26 cellular contexts compared by ENCODE assay signal in genomic region chr13:109209526-109209925, GRCh38.
DNase-seq lines count a peak whose midpoint lies in the region; ATAC-seq and TF ChIP-seq lines count a peak whose summit lies in the region.
"Had no signal": no experiment of that assay in that cellular context is flagged by ENCODE, and none has a peak within 500 bp of the region (broad histone marks: within the 10 kb centered on the region; RNA-seq: fewer than 3 reads in every experiment).

No MANE protein-coding gene starts in this region.

- intact Hi-C loops in activated CD8-positive, alpha-beta T cell treated with anti-CD3 and anti-CD28 coated beads for 36 hours (cut with micrococcal nuclease): no loop called here

- TF ChIP-seq CTCF in activated CD8-positive, alpha-beta T cell treated with anti-CD3 and anti-CD28 coated beads for 36 hours (IDR thresholded peaks at IDR 0.05): no peak

- no CpG with 5 or more reads among the region's 2 CpGs for WGBS in neuronal stem cell (ENCODE audit: extremely low coverage in 2 of 2, insufficient read length in 2 of 2, insufficient replicate concordance in 1 of 2), 2 donors

- H3K9me3 Mint-ChIP-seq in activated CD8-positive, alpha-beta T cell treated with anti-CD3 and anti-CD28 coated beads for 36 hours: no peaks in the 10 kb centered on the region
- H3K9me3 Mint-ChIP-seq: T-helper 1 cell treated with Interleukin-12 subunit alpha and Interleukin-12 subunit beta and Interleukin-4 antibody, amounts not matched to agents 30 μg/mL and 1 μg/mL, for 36 hours had no signal

- no peaks in the 10 kb centered on the region for H3K79me1 ChIP-seq in neuronal stem cell (ENCODE audit: low read depth, low read length)

- H3K9me3 ChIP-seq in neuronal stem cell (replicated peaks in 1 of 2; ENCODE audit: control insufficient read depth in 2 of 2, insufficient read depth in 1 of 2, low read depth in 1 of 2, low read length in 2 of 2): peaks cover 0 to 2% of the 10 kb centered on the region in 2 donors
- H3K9me3 ChIP-seq: BE2C had no signal

- CTCF ChIA-PET in activated CD8-positive, alpha-beta T cell treated with anti-CD3 and anti-CD28 coated beads for 36 hours (lab: Charles Lee): no interaction called here

- H2BK15ac ChIP-seq in neuronal stem cell (ENCODE audit: low read length): no peak overlapping the region

- no peak overlapping the region for H2BK120ac ChIP-seq in neuronal stem cell (ENCODE audit: low read depth, low read length)

- no peaks in the 10 kb centered on the region for H3K36me3 Mint-ChIP-seq in activated CD8-positive, alpha-beta T cell treated with anti-CD3 and anti-CD28 coated beads for 36 hours (ENCODE audit: low read depth)
- H3K36me3 Mint-ChIP-seq: CD14-positive monocyte; CD8-positive, alpha-beta memory T cell had no signal

- no peak for ATAC-seq in activated CD8-positive, alpha-beta T cell treated with anti-CD3 and anti-CD28 coated beads for 36 hours
- ATAC-seq: GM12878 had no signal

- H3K27ac Mint-ChIP-seq in activated CD8-positive, alpha-beta T cell treated with anti-CD3 and anti-CD28 coated beads for 36 hours: no peak overlapping the region
- H3K27ac Mint-ChIP-seq: CD8-positive, alpha-beta memory T cell; T-helper 1 cell treated with Interleukin-12 subunit alpha and Interleukin-12 subunit beta and Interleukin-4 antibody, amounts not matched to agents 30 μg/mL and 1 μg/mL, for 36 hours had no signal

- H3K27me3 Mint-ChIP-seq in activated CD8-positive, alpha-beta T cell treated with anti-CD3 and anti-CD28 coated beads for 36 hours: peaks cover 6% of the 10 kb centered on the region
- H3K27me3 Mint-ChIP-seq: CD8-positive, alpha-beta memory T cell had no signal

- H3K14ac ChIP-seq in neuronal stem cell (ENCODE audit: low read length): no peak overlapping the region

- no peaks in the 10 kb centered on the region for H3K36me3 ChIP-seq in neuronal stem cell (replicated peaks in 1 of 2; ENCODE audit: control insufficient read depth in 2 of 2, insufficient read depth in 2 of 2, low read length in 2 of 2)
- H3K36me3 ChIP-seq: BE2C had no signal

- POLR2A ChIA-PET in activated CD8-positive, alpha-beta T cell treated with anti-CD3 and anti-CD28 coated beads for 36 hours (lab: Charles Lee): no interaction called here

- H2BK12ac ChIP-seq in neuronal stem cell (ENCODE audit: low read length): no peak overlapping the region

- no peak overlapping the region for H3K4me3 Mint-ChIP-seq in activated CD8-positive, alpha-beta T cell treated with anti-CD3 and anti-CD28 coated beads for 36 hours
- H3K4me3 Mint-ChIP-seq: CD14-positive monocyte; CD8-positive, alpha-beta memory T cell; T-helper 1 cell treated with Interleukin-12 subunit alpha and Interleukin-12 subunit beta and Interleukin-4 antibody, amounts not matched to agents 30 μg/mL and 1 μg/mL, for 36 hours had no signal

- H4K91ac ChIP-seq in neuronal stem cell (ENCODE audit: low read depth, low read length, poor library complexity): no peak overlapping the region

- H4K8ac ChIP-seq in neuronal stem cell (ENCODE audit: low read depth, low read length): no peak overlapping the region

- no peak overlapping the region for H3K4ac ChIP-seq in neuronal stem cell (ENCODE audit: low read length)

- H3K18ac ChIP-seq in neuronal stem cell (ENCODE audit: low read length): no peak overlapping the region

- no peaks in the 10 kb centered on the region for H3K27me3 ChIP-seq in neuronal stem cell (ENCODE audit: control insufficient read depth in 3 of 3, insufficient read depth in 3 of 3, low read depth in 1 of 3, low read length in 3 of 3)
- H3K27me3 ChIP-seq: BE2C had no signal

- peak overlapping the region; percentile 8 for H2BK5ac ChIP-seq in neuronal stem cell (ENCODE audit: low read length)

- H3K4me2 ChIP-seq in neuronal stem cell (ENCODE audit: insufficient read depth, low read length, poor library complexity, severe bottlenecking): no peak overlapping the region

- no peak overlapping the region for H3K4me3 ChIP-seq in neuronal stem cell (ENCODE audit: low read length in 2 of 2)
- H3K4me3 ChIP-seq: GM12878, SK-N-MC had no signal

- no peak overlapping the region for H3K9ac ChIP-seq in neuronal stem cell (ENCODE audit: low read depth, low read length, poor library complexity)

- H2AK5ac ChIP-seq in neuronal stem cell (ENCODE audit: low read depth, low read length): no peak overlapping the region

- DNase-seq in NCI-H510A treated with DMSO at 0.1 percent for 48 hours (lab: John Stamatoyannopoulos, UW) (peak; percentile 16), NCI-H510A (lab: John Stamatoyannopoulos, UW) (no peak), NCI-H748 (lab: John Stamatoyannopoulos, UW; ENCODE audit: unreplicated experiment) (peak; percentile 95), SHP77 (lab: John Stamatoyannopoulos, UW) (peak; percentile 36 to 52), neuronal stem cell (ENCODE audit: low spot score) (no peak), HuH-7 (ENCODE audit: low spot score) (no peak), EL (no peak)
- no peak for DNase-seq in activated CD8-positive, alpha-beta T cell treated with anti-CD3 and anti-CD28 coated beads for 36 hours
- DNase-seq: BE2C; CD8-positive, alpha-beta memory T cell; DMS 273 treated with DMSO at 0.1 percent for 48 hours; GOT3; HCEC 1CT; Karpas-422; NCI-H1105; NCI-H1694 treated with DMSO at 0.1 percent for 48 hours; NCI-H2107; NCI-H446; NCI-H526 treated with DMSO at 0.1 percent for 48 hours; Right ventricle myocardium superior; RPMI8226; T1000 had no signal

- no peaks in the 10 kb centered on the region for H3K4me1 Mint-ChIP-seq in activated CD8-positive, alpha-beta T cell treated with anti-CD3 and anti-CD28 coated beads for 36 hours (ENCODE audit: low read depth)
- H3K4me1 Mint-ChIP-seq: CD14-positive monocyte; CD8-positive, alpha-beta memory T cell had no signal

- H3K23ac ChIP-seq in neuronal stem cell (ENCODE audit: low read depth, low read length, poor library complexity): no peak overlapping the region

- peaks cover 0 to 10% of the 10 kb centered on the region in 2 donors for H3K4me1 ChIP-seq in neuronal stem cell (ENCODE audit: control insufficient read depth in 2 of 2, insufficient read depth in 1 of 2, low read depth in 1 of 2, low read length in 2 of 2)
- H3K4me1 ChIP-seq: BE2C had no signal

- H3K27ac ChIP-seq in neuronal stem cell (replicated peaks; ENCODE audit: low read length): no peak overlapping the region
- H3K27ac ChIP-seq: SK-N-MC had no signal

- no peak overlapping the region for H2AFZ ChIP-seq in neuronal stem cell (ENCODE audit: low read length)

Comparison
In these comparisons a context has a peak if more than half of its experiments do, and no peak if none do; other contexts are left out.
1. DNase-seq: peak in NCI-H510A treated with DMSO at 0.1 percent for 48 hours (single experiment), NCI-H748 (single experiment) and SHP77 (2 of 2); none in NCI-H510A (single experiment), neuronal stem cell (single experiment), HuH-7 (single experiment), EL (single experiment) and activated CD8-positive, alpha-beta T cell treated with anti-CD3 and anti-CD28 coated beads for 36 hours (single experiment).